17 cellular contexts compared by ENCODE assay signal in the genomic region with DNA sequence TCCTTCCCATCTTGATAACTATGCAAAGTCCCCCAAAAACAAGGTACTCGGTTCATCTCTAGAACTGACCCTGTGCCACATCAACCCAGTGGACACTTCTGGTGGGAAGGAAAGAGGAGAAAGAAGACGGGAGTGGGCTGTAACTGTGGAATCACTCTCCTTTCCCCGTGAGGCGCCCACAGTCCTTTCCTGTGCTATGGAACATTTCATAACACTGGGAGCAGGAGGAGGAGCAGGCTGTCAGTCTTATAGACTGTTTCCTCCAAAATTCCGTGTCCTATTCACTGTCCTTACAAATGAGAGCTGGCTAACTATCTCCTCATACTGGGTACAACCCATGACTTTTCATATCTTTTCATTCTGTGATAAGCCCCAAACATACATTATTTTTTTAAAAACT. TPM values are rescaled to one million over a fixed set of nuclear protein-coding genes. Genes with fewer than 3 reads are reported as not detected.
DNase-seq lines count a peak whose midpoint lies in the region; ATAC-seq, FAIRE-seq and TF ChIP-seq lines count a peak whose summit lies in the region.
"Had no signal": no experiment of that assay in that cellular context is flagged by ENCODE, and none has a peak within 500 bp of the region (broad histone marks: within the 10 kb centered on the region; RNA-seq: fewer than 3 reads in every experiment).

No MANE protein-coding gene starts in this region.

- no peak overlapping the region for H3K4me3 Mint-ChIP-seq in astrocyte (ENCODE audit: unreplicated experiment)
- H3K4me3 Mint-ChIP-seq: B cell had no signal

- H3K4me2 ChIP-seq in GM23248 (ENCODE audit: unreplicated experiment) (peak overlapping the region; percentile 71), astrocyte (ENCODE audit: low read length) (peak overlapping the region; percentile 68)

- H3K9me3 ChIP-seq in GM23248 (ENCODE audit: low read depth) (no peaks in the 10 kb centered on the region), astrocyte (ENCODE audit: insufficient read depth, low read depth, low read length) (no peaks in the 10 kb centered on the region), gastroesophageal sphincter (no peaks in the 10 kb centered on the region)
- H3K9me3 ChIP-seq: lower lobe of right lung had no signal

- H3K9ac ChIP-seq in GM23248 (peak overlapping the region; percentile 29; the same call in 1 of the 2 replicates), astrocyte (ENCODE audit: low read length) (no peak overlapping the region)

- H3K9me3 Mint-ChIP-seq in astrocyte (ENCODE audit: unreplicated experiment) = no peaks in the 10 kb centered on the region

- H3K27ac ChIP-seq in GM23248 = peak overlapping the region; percentile 95
- no peak overlapping the region for H3K27ac ChIP-seq in astrocyte (ENCODE audit: low read depth, low read length)
- peak overlapping the region in 1 of 4 donors; percentile 6 for H3K27ac ChIP-seq in gastroesophageal sphincter
- H3K27ac ChIP-seq: lower lobe of right lung had no signal

- in situ Hi-C loops in GM23248 (cut with MboI) = no loop called here
- in situ Hi-C loops in GM13976 (cut with MboI; ENCODE audit: low sequenced_read_pairs, unreplicated experiment) = no loop called here

- 17 to 37% methylated on average over 5 of the region's 5 CpGs for WGBS in GM23248 (ENCODE audit: low coverage in 1 of 2, low lambda C conversion rate in 2 of 2, missing lambda C conversion rate in 2 of 2), 2 experiments
- 51 to 96% methylated on average over 5 of the region's 5 CpGs for WGBS in gastroesophageal sphincter (ENCODE audit: low coverage in 1 of 2), 2 donors

- H4K20me1 ChIP-seq in GM23248 (ENCODE audit: insufficient read depth) = no peaks in the 10 kb centered on the region
- no peaks in the 10 kb centered on the region for H4K20me1 ChIP-seq in astrocyte (ENCODE audit: insufficient read depth, low read length)

- DNase-seq in GM23248 = peak; percentile 55
- DNase-seq in astrocyte (ENCODE audit: low read depth) = no peak
- peak; percentile 38 for DNase-seq in putamen (ENCODE audit: low spot score)
- DNase-seq in HCEC 1CT = no peak
- DNase-seq in DMS79 (lab: John Stamatoyannopoulos, UW) = no peak
- DNase-seq in GM13976 (ENCODE audit: low spot score) = no peak
- DNase-seq in DMS 273 (lab: John Stamatoyannopoulos, UW; ENCODE audit: unreplicated experiment) = no peak
- DNase-seq: activated T-cell treated with anti-CD3 and anti-CD28 coated beads, Interleukin-2, amount 50 U/mL, for 48 hours; cerebellar nuclear complex; lower lobe of right lung; MM.1S; NCI-H526; SW 1271 had no signal

- H3K36me3 Mint-ChIP-seq in astrocyte (ENCODE audit: low read depth, unreplicated experiment) = no peaks in the 10 kb centered on the region

- TF ChIP-seq CTCF in astrocyte (IDR thresholded peaks at IDR 0.05; ENCODE audit: insufficient read depth, low read depth, low read length) (no peak), gastroesophageal sphincter (IDR thresholded peaks at IDR 0.05) (no peak), GM13976 (IDR thresholded peaks at IDR 0.05; ENCODE audit: borderline replicate concordance, control extremely low read depth, extremely low read depth, insufficient read depth, missing control alignments) (no peak)

- H3K79me2 ChIP-seq in GM23248 (ENCODE audit: insufficient read depth) (no peaks in the 10 kb centered on the region), astrocyte (ENCODE audit: insufficient read depth, low read length) (no peaks in the 10 kb centered on the region)

- TF ChIP-seq POLR2A in gastroesophageal sphincter (IDR thresholded peaks at IDR 0.05) = no peak

- ATAC-seq in gastroesophageal sphincter = peak; percentile 37

- H3K4me1 ChIP-seq in GM23248 (ENCODE audit: insufficient read depth) (peaks cover 50% of the 10 kb centered on the region), astrocyte (ENCODE audit: insufficient read depth, low read length) (peaks cover 21% of the 10 kb centered on the region), gastroesophageal sphincter (peaks cover 0 to 16% (median 0%) of the 10 kb centered on the region in 3 donors)
- H3K4me1 ChIP-seq: lower lobe of right lung had no signal

- TF ChIP-seq EP300 in gastroesophageal sphincter (IDR thresholded peaks at IDR 0.05) = no peak

- no peak for FAIRE-seq in astrocyte (lab: Jason Lieb, UNC)
- FAIRE-seq: endometrium, RCC 7860 had no signal

- peaks cover 48% of the 10 kb centered on the region for H3K4me1 Mint-ChIP-seq in astrocyte (ENCODE audit: low read depth, unreplicated experiment)

- H3K4me3 ChIP-seq in GM23248 (peak overlapping the region; percentile 24; the same call in 1 of the 2 replicates), astrocyte (ENCODE audit: insufficient read depth, low read depth, low read length) (no peak overlapping the region), gastroesophageal sphincter (no peak overlapping the region)
- H3K4me3 ChIP-seq: lower lobe of right lung had no signal

- no peaks in the 10 kb centered on the region for H3K27me3 ChIP-seq in GM23248 (replicated peaks; ENCODE audit: insufficient read depth)
- no peaks in the 10 kb centered on the region for H3K27me3 ChIP-seq in astrocyte (ENCODE audit: insufficient read depth, low read length)
- H3K27me3 ChIP-seq in gastroesophageal sphincter = no peaks in the 10 kb centered on the region

- no peaks in the 10 kb centered on the region for H3K36me3 ChIP-seq in GM23248 (ENCODE audit: low read depth)
- no peaks in the 10 kb centered on the region for H3K36me3 ChIP-seq in astrocyte (ENCODE audit: insufficient read depth, low read length)
- no peaks in the 10 kb centered on the region for H3K36me3 ChIP-seq in gastroesophageal sphincter
- H3K36me3 ChIP-seq: lower lobe of right lung had no signal

- peaks cover 44% of the 10 kb centered on the region for H3F3A ChIP-seq in GM23248 (ENCODE audit: insufficient read depth)

- H2AFZ ChIP-seq in GM23248 = peak overlapping the region; percentile 7; the same call in 1 of the 2 replicates
- H2AFZ ChIP-seq in astrocyte (ENCODE audit: low read depth, low read length) = no peak overlapping the region

- H3K9me2 ChIP-seq in GM23248 (ENCODE audit: insufficient read depth) = no peaks in the 10 kb centered on the region

- H3K27me3 Mint-ChIP-seq in astrocyte (ENCODE audit: low read depth, unreplicated experiment) = peaks cover 10% of the 10 kb centered on the region

- peak overlapping the region; percentile 90 for H3K27ac Mint-ChIP-seq in astrocyte (ENCODE audit: unreplicated experiment)
- H3K27ac Mint-ChIP-seq: B cell had no signal

RNA-seq across cellular contexts. Expression of gene PLEKHA6, which starts 40.7 kb away (rescaled TPM):
- 7.3 and 8.3 TPM in 2 replicates for total RNA-seq in GM23248 (2014; rRNA removed; shearing (Covaris generic))
- polyA plus RNA-seq in GM23248 (2016; fragmentation: Nextera tagmentation; extraction: Ambion mirVana) = 4.5 and 5.5 TPM in 2 replicates
- 1.5 and 2.7 TPM in 2 replicates for total RNA-seq in astrocyte
- total RNA-seq in gastroesophageal sphincter = 10 to 100 TPM in 2 of 4 donors, 1 to 10 TPM in 2; 8.7 to 17.8 (median 11.4) TPM

Comparison
In these comparisons a context has a peak if more than half of its experiments do, and no peak if none do; other contexts are left out.
1. DNase-seq: peak in GM23248 (single experiment) and putamen (single experiment); none in astrocyte (single experiment), HCEC 1CT (single experiment), DMS79 (single experiment), GM13976 (single experiment) and DMS 273 (single experiment).